Comparison of ENCODE assay signal across 19 cellular contexts in genomic region chr17:75773121-75773807, GRCh38. TPM values are rescaled to one million over a fixed set of nuclear protein-coding genes. Genes with fewer than 3 reads are reported as not detected.
A peak's percentile ranks its signal among the peaks of the same experiment; 100 is the strongest.
DNase-seq lines count a peak whose midpoint lies in the region; ATAC-seq, FAIRE-seq and TF ChIP-seq lines count a peak whose summit lies in the region.
"Had no signal": no experiment of that assay in that cellular context is flagged by ENCODE, and none has a peak within 500 bp of the region (broad histone marks: within the 10 kb centered on the region; RNA-seq: fewer than 3 reads in every experiment).

No MANE protein-coding gene starts in this region.

- peaks cover 42% of the 10 kb centered on the region for H4K20me1 ChIP-seq in IMR-90 (ENCODE audit: insufficient read depth, low read length)

- H3K4me3 ChIP-seq in A549 (no peak overlapping the region), IMR-90 (ENCODE audit: insufficient read depth, low read depth, low read length) (no peak overlapping the region), neutrophil (ENCODE audit: low read depth in 1 of 2, low read length in 1 of 2) (no peak overlapping the region), A673 (ENCODE audit: low read depth, low read length, poor library complexity, severe bottlenecking) (no peak overlapping the region)
- H3K4me3 ChIP-seq: heart right ventricle, upper lobe of left lung had no signal

- H3K9me3 ChIP-seq in A549 (no peaks in the 10 kb centered on the region), IMR-90 (ENCODE audit: control insufficient read depth, insufficient read depth, low read length) (no peaks in the 10 kb centered on the region), neutrophil (no peaks in the 10 kb centered on the region), A673 (ENCODE audit: low read depth, low read length, poor library complexity, severe bottlenecking) (no peaks in the 10 kb centered on the region)
- H3K9me3 ChIP-seq: heart right ventricle, upper lobe of left lung had no signal

- H3K27me3 Mint-ChIP-seq in effector memory CD8-positive, alpha-beta T cell: no peaks in the 10 kb centered on the region
- H3K27me3 Mint-ChIP-seq: activated naive CD4-positive, alpha-beta T cell treated with anti-CD3 and anti-CD28 coated beads, Interleukin-2, amount 50 U/mL, for 24 hours had no signal

- no peaks in the 10 kb centered on the region for H3K9me3 Mint-ChIP-seq in effector memory CD8-positive, alpha-beta T cell
- H3K9me3 Mint-ChIP-seq: activated naive CD4-positive, alpha-beta T cell treated with anti-CD3 and anti-CD28 coated beads, Interleukin-2, amount 50 U/mL, for 24 hours had no signal

- no peak overlapping the region for H3K14ac ChIP-seq in IMR-90 (replicated peaks; ENCODE audit: low read depth, low read length)

- no peak for FAIRE-seq in A549 (lab: Jason Lieb, UNC)
- FAIRE-seq: GM12891 had no signal

- dilution Hi-C loops in IMR-90 (cut with HindIII; ENCODE audit: low sequenced_read_pairs, unreplicated experiment): no loop called here

- peak overlapping the region; percentile 6 for H2AFZ ChIP-seq in IMR-90 (replicated peaks; ENCODE audit: low read length, poor library complexity)

- H3K56ac ChIP-seq in IMR-90 (ENCODE audit: extremely low read depth, insufficient read depth, low read length): no peak overlapping the region

- H2BK5ac ChIP-seq in IMR-90 (ENCODE audit: low read depth, low read length, poor library complexity, severe bottlenecking): no peak overlapping the region

- H3K27me3 ChIP-seq in IMR-90 (ENCODE audit: control insufficient read depth, insufficient read depth, low read length) (no peaks in the 10 kb centered on the region), neutrophil (no peaks in the 10 kb centered on the region), A673 (replicated peaks; ENCODE audit: insufficient read depth, low read depth, low read length, poor library complexity) (no peaks in the 10 kb centered on the region)
- H3K27me3 ChIP-seq: heart right ventricle, upper lobe of left lung had no signal

- no peak for TF ChIP-seq EP300 in A549 (IDR thresholded peaks at IDR 0.05)

- H3K27ac Mint-ChIP-seq in effector memory CD8-positive, alpha-beta T cell: peak overlapping the region; percentile 60 to 100
- H3K27ac Mint-ChIP-seq: activated naive CD4-positive, alpha-beta T cell treated with anti-CD3 and anti-CD28 coated beads, Interleukin-2, amount 50 U/mL, for 24 hours had no signal

- no peak overlapping the region for H4K8ac ChIP-seq in IMR-90 (ENCODE audit: low read depth in 2 of 2, low read length in 2 of 2)

- H2AK5ac ChIP-seq in IMR-90 (ENCODE audit: low read depth, low read length): no peak overlapping the region

- no peak overlapping the region for H2AK9ac ChIP-seq in IMR-90 (replicated peaks; ENCODE audit: low read depth, low read length, poor library complexity)

- no peak overlapping the region for H3K4me3 Mint-ChIP-seq in effector memory CD8-positive, alpha-beta T cell
- H3K4me3 Mint-ChIP-seq: activated naive CD4-positive, alpha-beta T cell treated with anti-CD3 and anti-CD28 coated beads, Interleukin-2, amount 50 U/mL, for 24 hours had no signal

- H3K18ac ChIP-seq in IMR-90 (ENCODE audit: low read depth, low read length): no peak overlapping the region

- 88% methylated on average over 12 of the region's 12 CpGs for WGBS in A549 (ENCODE audit: missing lambda C conversion rate)
- WGBS in IMR-90 (ENCODE audit: extremely low coverage in 2 of 2, insufficient read length in 1 of 2), 2 experiments: 80% methylated on average over 1 of the region's 12 CpGs; no CpG with 5 or more reads in 1 of the 2 experiments

- intact Hi-C loops in IMR-90 (cut with micrococcal nuclease) (no loop called here), A673 (cut with micrococcal nuclease; ENCODE audit: unreplicated experiment) (no loop called here)

- POLR2A ChIA-PET in A549 (lab: Yijun Ruan, JAX) (interaction anchor here (1.0 kb wide), 2 partner anchors 10 to 83 kb away, joined by 3 to 4 read pairs; no protein-coding TSS in a partner anchor), IMR-90 (lab: Charles Lee; ENCODE audit: unreplicated experiment) (interaction anchor here (0.6 kb wide), 3 partner anchors 8 to 113 kb away, joined by 3 to 6 read pairs (median 3); partner anchors contain the start of gene GALK1), A673 (lab: Charles Lee; ENCODE audit: low non-redundant PET) (no interaction called here)

- CTCF ChIA-PET in A549 (lab: Yijun Ruan, JAX) (interaction anchor here (0.7 to 9.7 kb wide), 16 partner anchors 10 to 140 kb away, joined by 3 to 131 read pairs (median 5); partner anchors contain the start of genes GALK1, SMIM5, TRIM65 and UNK), IMR-90 (lab: Yijun Ruan, JAX) (interaction anchor here (1.0 to 1.3 kb wide), 2 partner anchors 8 to 10 kb away, joined by 3 to 5 read pairs; partner anchors contain the start of gene GALK1), A673 (lab: Charles Lee) (interaction anchor here (1.1 to 1.2 kb wide), 3 partner anchors 8 to 23 kb away, joined by 3 to 5 read pairs (median 4); partner anchors contain the start of gene GALK1)

- H3K36me3 ChIP-seq in IMR-90 (ENCODE audit: control insufficient read depth, insufficient read depth, low read length): peaks cover 16% of the 10 kb centered on the region
- peaks cover 45% of the 10 kb centered on the region for H3K36me3 ChIP-seq in neutrophil
- peaks cover 22% of the 10 kb centered on the region for H3K36me3 ChIP-seq in A673 (ENCODE audit: insufficient read depth, low read length, poor library complexity, severe bottlenecking)

- peaks cover 15% of the 10 kb centered on the region for H3K9me1 ChIP-seq in IMR-90 (ENCODE audit: insufficient read depth, low read length)

- peaks cover 10 to 28% of the 10 kb centered on the region in 2 experiments for H3K79me1 ChIP-seq in IMR-90 (ENCODE audit: low read depth in 1 of 2, low read length in 2 of 2)

- TF ChIP-seq RAD21 in A549 (conservative IDR thresholded peaks at IDR 0.05 in 1 of 2, IDR thresholded peaks at IDR 0.05 in 1 of 2) (no peak), IMR-90 (IDR thresholded peaks at IDR 0.05; ENCODE audit: low read length) (no peak)

- no peak overlapping the region for H3K9ac ChIP-seq in IMR-90 (ENCODE audit: low read depth, low read length)

- H3K4me1 Mint-ChIP-seq in effector memory CD8-positive, alpha-beta T cell (ENCODE audit: low read depth in 2 of 2): peaks cover 15 to 26% of the 10 kb centered on the region in 2 donors

- H3K4ac ChIP-seq in IMR-90 (ENCODE audit: low read depth, low read length): no peak overlapping the region

- H3K4me1 ChIP-seq in A549 (peaks cover 13% of the 10 kb centered on the region), IMR-90 (ENCODE audit: control insufficient read depth, insufficient read depth, low read length) (peaks cover 2% of the 10 kb centered on the region), neutrophil (ENCODE audit: control insufficient read depth in 1 of 2, insufficient read depth in 1 of 2, low read depth in 1 of 2, low read length in 1 of 2) (peaks cover 33 to 36% of the 10 kb centered on the region in 2 experiments), A673 (ENCODE audit: insufficient read depth, low read length, poor library complexity, severe bottlenecking) (peaks cover 14% of the 10 kb centered on the region)

- H3K4me2 ChIP-seq in A549 (no peak overlapping the region), IMR-90 (ENCODE audit: low read depth, low read length) (no peak overlapping the region)

- TF ChIP-seq POLR2A in A549 (IDR thresholded peaks at IDR 0.05; ENCODE audit: low read length) (no peak), IMR-90 (IDR thresholded peaks at IDR 0.05; ENCODE audit: low read depth, low read length) (no peak)

- H2BK20ac ChIP-seq in IMR-90 (ENCODE audit: low read depth, low read length): no peak overlapping the region

- H4K91ac ChIP-seq in IMR-90 (ENCODE audit: insufficient read depth, low read depth, low read length): no peak overlapping the region

- BruUV-seq in IMR-90 (replicated peaks; lab: Mats Ljungman, UMichigan) (no TSS peak), A673 (replicated peaks; lab: Mats Ljungman, UMichigan) (no TSS peak)

- no peak overlapping the region for H2BK120ac ChIP-seq in IMR-90 (ENCODE audit: low read depth, low read length)

- H3K36me3 Mint-ChIP-seq in effector memory CD8-positive, alpha-beta T cell (ENCODE audit: insufficient read depth): peaks cover 57% of the 10 kb centered on the region

- no peak overlapping the region for H2BK15ac ChIP-seq in IMR-90 (ENCODE audit: low read depth, low read length)

- no peak for TF ChIP-seq CTCF in A549 (IDR thresholded peaks at IDR 0.05)
- no peak for TF ChIP-seq CTCF in IMR-90 (conservative IDR thresholded peaks at IDR 0.05; ENCODE audit: low read depth, low read length)
- no peak for TF ChIP-seq CTCF in neutrophil (IDR thresholded peaks at IDR 0.05)
- no peak for TF ChIP-seq CTCF in GM10266 (IDR thresholded peaks at IDR 0.05; ENCODE audit: control insufficient read depth, insufficient read depth, low read depth, missing control alignments)
- no peak for TF ChIP-seq CTCF in A673 (conservative IDR thresholded peaks at IDR 0.05; ENCODE audit: low read depth, low read length)

- no peak overlapping the region for H3K23ac ChIP-seq in IMR-90 (ENCODE audit: low read depth, low read length)

- ATAC-seq in A549 (peak; percentile 25 to 40; a peak in 5 of 6 replicates), IMR-90 (ENCODE audit: low read depth) (no peak)
- no peak for ATAC-seq in effector memory CD8-positive, alpha-beta T cell (replicated peaks)
- ATAC-seq: left ventricle myocardium superior had no signal

- in situ Hi-C loops in IMR-90 (cut with MboI; ENCODE audit: low sequenced_read_pairs): no loop called here

- no peak for DNase-seq in A549 (ENCODE audit: low read depth in 1 of 2, low spot score in 1 of 2)
- no peak for DNase-seq in IMR-90
- DNase-seq in effector memory CD8-positive, alpha-beta T cell: no peak
- no peak for DNase-seq in GM10266 (ENCODE audit: extremely low spot score)
- DNase-seq in AML-193 (lab: John Stamatoyannopoulos, UW): no peak
- DNase-seq in A673 (ENCODE audit: low spot score): no peak
- DNase-seq in HCEC 1CT: no peak
- DNase-seq: activated CD8-positive, alpha-beta memory T cell treated with anti-CD3 and anti-CD28 coated beads for 24 hours; cerebellar nuclear complex; heart right ventricle; left ventricle myocardium superior; NCI-H1105 treated with DMSO at 0.1 percent for 48 hours; NCI-H446; stimulated activated CD4-positive, alpha-beta T cell treated with anti-CD3 and anti-CD28 coated beads, Interleukin-15, amount 100 ng/mL, for 24 hours; T1000 had no signal

- H3K27ac ChIP-seq in A549 (no peak overlapping the region), IMR-90 (ENCODE audit: insufficient read depth, low read length) (no peak overlapping the region), neutrophil (peak overlapping the region; percentile 10), A673 (ENCODE audit: low read depth, low read length, poor library complexity, severe bottlenecking) (no peak overlapping the region)
- H3K27ac ChIP-seq: heart right ventricle had no signal

- H4K5ac ChIP-seq in IMR-90 (ENCODE audit: low read depth, low read length): no peak overlapping the region

RNA-seq across cellular contexts. Expression of gene GALK1, which starts 8.3 kb away (rescaled TPM):
- 20.7 and 21.3 TPM in 2 replicates for polyA plus RNA-seq in A549 (2011; rRNA removed)
- polyA plus RNA-seq in A549 (2012; cell fraction: cytosol; rRNA removed): 70.7 and 89.2 TPM in 2 replicates
- polyA plus RNA-seq in A549 (2012; cell fraction: nucleus; rRNA removed): 111 and 163 TPM in 2 replicates
- polyA plus RNA-seq in A549 (2017; fragmentation: RNase III; extraction: RNeasy Plus Mini Kit Qiagen cat#74134 plus additional on column Dnase treatment): 50.9 to 55.6 TPM (median 54.3 TPM) in 3 replicates
- 18.7 and 33.3 TPM in 2 replicates for polyA minus RNA-seq in A549 (2011; rRNA and poly(A)+ RNA removed)
- 18.9 and 21.9 TPM in 2 replicates for total RNA-seq in IMR-90 (2012; rRNA removed)
- 19.9 and 28.7 TPM in 2 replicates for polyA plus RNA-seq in IMR-90 (2012; rRNA removed)
- 34.6 and 48.4 TPM in 2 replicates for polyA plus RNA-seq in IMR-90 (2012; cell fraction: cytosol; rRNA removed)
- 51.9 and 143 TPM in 2 replicates for polyA plus RNA-seq in IMR-90 (2012; cell fraction: nucleus; rRNA removed; ENCODE audit: low replicate concordance)
- total RNA-seq in A673 (2021): 18.3 and 29.7 TPM in 2 replicates

RNA-seq across cellular contexts. Expression of gene UNK, which starts 11.3 kb away (rescaled TPM):
- 34.5 and 40.0 TPM in 2 replicates for polyA plus RNA-seq in A549 (2011; rRNA removed)
- polyA plus RNA-seq in A549 (2012; cell fraction: cytosol; rRNA removed): 23.9 and 28.2 TPM in 2 replicates
- polyA plus RNA-seq in A549 (2012; cell fraction: nucleus; rRNA removed): 42.4 and 50.7 TPM in 2 replicates
- polyA plus RNA-seq in A549 (2017; fragmentation: RNase III; extraction: RNeasy Plus Mini Kit Qiagen cat#74134 plus additional on column Dnase treatment): 27.0 to 31.5 TPM (median 29.1 TPM) in 3 replicates
- 27.2 and 33.9 TPM in 2 replicates for polyA minus RNA-seq in A549 (2011; rRNA and poly(A)+ RNA removed)
- 15.4 and 15.8 TPM in 2 replicates for total RNA-seq in IMR-90 (2012; rRNA removed)
- polyA plus RNA-seq in IMR-90 (2012; rRNA removed): 16.9 and 17.3 TPM in 2 replicates
- polyA plus RNA-seq in IMR-90 (2012; cell fraction: cytosol; rRNA removed): 14.3 and 21.3 TPM in 2 replicates
- 35.1 and 41.8 TPM in 2 replicates for polyA plus RNA-seq in IMR-90 (2012; cell fraction: nucleus; rRNA removed; ENCODE audit: low replicate concordance)
- total RNA-seq in A673 (2021): 53.2 and 60.0 TPM in 2 replicates

RNA-seq across cellular contexts. Expression of gene ITGB4, which starts 52.0 kb away (rescaled TPM):
- polyA plus RNA-seq in A549 (2011; rRNA removed) (19.8 and 20.6 TPM in 2 replicates), A549 (2017; fragmentation: RNase III; extraction: RNeasy Plus Mini Kit Qiagen cat#74134 plus additional on column Dnase treatment) (30.1 to 37.4 TPM (median 36.0 TPM) in 3 replicates), IMR-90 (2012; rRNA removed) (0.27 and 0.39 TPM in 2 replicates)
- polyA plus RNA-seq in A549 (2012; cell fraction: cytosol; rRNA removed): 17.2 and 22.1 TPM in 2 replicates
- polyA plus RNA-seq in A549 (2012; cell fraction: nucleus; rRNA removed): 77.1 and 140 TPM in 2 replicates
- polyA minus RNA-seq in A549 (2011; rRNA and poly(A)+ RNA removed): 53.3 and 59.6 TPM in 2 replicates
- total RNA-seq in IMR-90 (2012; rRNA removed) (under 0.01 TPM in 1 of 2 replicates, not detected in the other), A673 (2021) (0.95 and 2.4 TPM in 2 replicates)
- polyA plus RNA-seq in IMR-90 (2012; cell fraction: cytosol; rRNA removed): 0.04 and 0.36 TPM in 2 replicates
- 0.63 and 1.5 TPM in 2 replicates for polyA plus RNA-seq in IMR-90 (2012; cell fraction: nucleus; rRNA removed; ENCODE audit: low replicate concordance)

Comparison
In these comparisons a context has a peak if more than half of its experiments do, and no peak if none do; other contexts are left out.
1. ATAC-seq: peak in A549 (2 of 2); none in IMR-90 (single experiment) and effector memory CD8-positive, alpha-beta T cell (single experiment).